In genomic region chr9:93612796-93613154, GRCh38 we compare ENCODE assay signal across 9 cellular contexts. TPM values are rescaled to one million over a fixed set of nuclear protein-coding genes. Genes with fewer than 3 reads are reported as not detected.
DNase-seq lines count a peak whose midpoint lies in the region; ATAC-seq lines count a peak whose summit lies in the region.
"Had no signal": no experiment of that assay in that cellular context is flagged by ENCODE, and none has a peak within 500 bp of the region (broad histone marks: within the 10 kb centered on the region; RNA-seq: fewer than 3 reads in every experiment).

No MANE protein-coding gene starts in this region.

- H3K9me3 Mint-ChIP-seq in naive B cell = peaks cover 10 to 27% (median 23%) of the 10 kb centered on the region in 7 donors

- ATAC-seq in HG02610 (IDR thresholded peaks at IDR 0.05; ENCODE audit: unreplicated experiment) (peak; percentile 73), naive B cell (ENCODE audit: low read depth in 2 of 2) (peak; percentile 35 to 52), HG02973 (IDR thresholded peaks at IDR 0.05; ENCODE audit: unreplicated experiment) (no peak)

- H3K27ac Mint-ChIP-seq in naive B cell = peak overlapping the region in 4 of 6 donors; percentile 17 to 49 (median 40)

- peak overlapping the region in 3 of 8 donors; percentile 19 to 34 (median 27) for H3K4me3 Mint-ChIP-seq in naive B cell

- H3K27me3 Mint-ChIP-seq in naive B cell = no peaks in the 10 kb centered on the region

- H3K36me3 Mint-ChIP-seq in naive B cell = peaks cover 12 to 25% of the 10 kb centered on the region in 2 donors

- peaks cover 4 to 13% (median 12%) of the 10 kb centered on the region in 3 donors for H3K4me1 Mint-ChIP-seq in naive B cell

- peak; percentile 17 for DNase-seq in activated CD4-positive, CD25-positive, alpha-beta regulatory T cell treated with anti-CD3 and anti-CD28 coated beads, Interleukin-2, amount 50 U/mL, for 72 hours
- DNase-seq in activated CD4-positive, CD25-positive, alpha-beta regulatory T cell (lab: John Stamatoyannopoulos, UW) = no peak
- DNase-seq in NCI-H2171 (lab: John Stamatoyannopoulos, UW) (peak; percentile 39), naive B cell (no peak), HPDE6-E6E7 (ENCODE audit: extremely low spot score) (no peak)
- no peak for DNase-seq in activated naive CD4-positive, alpha-beta T cell treated with anti-CD3 and anti-CD28 coated beads, Interleukin-2, amount 50 U/mL, for 16 hours
- DNase-seq: NCI-H446 had no signal

RNA-seq across cellular contexts. Expression of gene PHF2, which starts 36.4 kb away (rescaled TPM):
- 1 to 10 TPM in 3 of 6 donors, under 1 TPM in 3; 0.04 to 1.7 (median 1.1) TPM for polyA plus RNA-seq in naive B cell (ENCODE audit: low read depth in 6 of 6)

Comparison
In these comparisons a context has a peak if more than half of its experiments do, and no peak if none do; other contexts are left out.
1. DNase-seq: peak in activated CD4-positive, CD25-positive, alpha-beta regulatory T cell treated with anti-CD3 and anti-CD28 coated beads, Interleukin-2, amount 50 U/mL, for 72 hours (single experiment) and NCI-H2171 (single experiment); none in activated CD4-positive, CD25-positive, alpha-beta regulatory T cell (0 of 4), naive B cell (single experiment), HPDE6-E6E7 (single experiment) and activated naive CD4-positive, alpha-beta T cell treated with anti-CD3 and anti-CD28 coated beads, Interleukin-2, amount 50 U/mL, for 16 hours (single experiment).